ENCODE assay signal across 8 cellular contexts in the genomic region with DNA sequence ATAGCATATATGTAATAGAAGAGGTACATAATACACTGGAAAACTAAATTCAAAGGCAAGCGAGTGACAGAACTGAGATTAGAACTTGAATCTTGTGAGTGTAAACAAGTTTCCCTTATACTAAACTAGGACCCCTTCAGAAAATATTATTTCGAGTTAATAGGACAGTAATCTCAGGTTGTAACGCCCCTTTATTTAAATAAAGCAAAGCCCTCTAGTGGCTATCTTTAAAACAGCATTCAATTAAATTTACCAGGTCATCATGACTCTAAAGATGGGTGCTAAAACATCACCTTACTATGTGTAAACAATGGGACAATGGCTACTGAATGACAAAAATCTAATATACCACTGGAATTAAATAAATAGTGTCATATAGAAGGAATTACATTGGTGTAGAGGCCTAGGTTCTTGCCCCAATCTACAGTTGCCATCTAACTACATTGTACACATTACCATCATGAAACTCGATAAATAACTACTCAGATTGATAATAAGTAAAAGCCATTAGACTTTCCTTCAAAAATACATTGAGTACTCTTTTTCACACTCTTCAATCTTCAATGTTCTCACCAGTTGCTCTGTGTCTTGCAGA.
DNase-seq lines count a peak whose midpoint lies in the region; ATAC-seq and TF ChIP-seq lines count a peak whose summit lies in the region.

No MANE protein-coding gene starts in this region.

- H3K27me3 ChIP-seq in Loucy (ENCODE audit: insufficient read depth, low read length, poor library complexity, severe bottlenecking), result no peaks in the 10 kb centered on the region
- no peaks in the 10 kb centered on the region for H3K27me3 ChIP-seq in colonic mucosa

- peak; percentile 71 for TF ChIP-seq CTCF in Loucy (conservative IDR thresholded peaks at IDR 0.05; ENCODE audit: low read length)
- peak; percentile 66 for TF ChIP-seq CTCF in colonic mucosa (IDR thresholded peaks at IDR 0.05)

- H3K4me3 ChIP-seq in Loucy (ENCODE audit: low read length, poor library complexity, severe bottlenecking) (no peak overlapping the region), colonic mucosa (no peak overlapping the region)

- intact Hi-C loops in colonic mucosa (cut with DNase I), result no loop called here

- H3K9me3 ChIP-seq in Loucy (ENCODE audit: insufficient read depth, low read depth, low read length) (no peaks in the 10 kb centered on the region), colonic mucosa (no peaks in the 10 kb centered on the region)

- no peaks in the 10 kb centered on the region for H3K79me2 ChIP-seq in Loucy (ENCODE audit: insufficient read depth, low read length)

- H3K27ac ChIP-seq in colonic mucosa, result no peak overlapping the region

- no peaks in the 10 kb centered on the region for H3K36me3 Mint-ChIP-seq in activated naive CD4-positive, alpha-beta T cell treated with anti-CD3 and anti-CD28 coated beads, Interleukin-2, amount 50 U/mL, for 72 hours

- H3K27ac Mint-ChIP-seq in activated naive CD4-positive, alpha-beta T cell treated with anti-CD3 and anti-CD28 coated beads, Interleukin-2, amount 50 U/mL, for 72 hours, result no peak overlapping the region

- no peak overlapping the region for H3K4me2 ChIP-seq in Loucy (ENCODE audit: low read depth, low read length, poor library complexity, severe bottlenecking)

- peaks cover 0 to 3% of the 10 kb centered on the region in 2 donors for H3K9me3 Mint-ChIP-seq in activated naive CD4-positive, alpha-beta T cell treated with anti-CD3 and anti-CD28 coated beads, Interleukin-2, amount 50 U/mL, for 72 hours

- H2AFZ ChIP-seq in Loucy (ENCODE audit: low read length), result no peak overlapping the region

- DNase-seq in NCI-H510A treated with DMSO at 0.1 percent for 48 hours (lab: John Stamatoyannopoulos, UW) (peak; percentile 23), NCI-H510A (lab: John Stamatoyannopoulos, UW) (no peak), colonic mucosa (no peak), superior temporal gyrus (ENCODE audit: extremely low spot score) (peak; percentile 46)
- DNase-seq in activated naive CD4-positive, alpha-beta T cell treated with anti-CD3 and anti-CD28 coated beads, Interleukin-2, amount 50 U/mL, for 72 hours (ENCODE audit: low spot score in 2 of 2), result no peak
- DNase-seq in activated naive CD4-positive, alpha-beta T cell treated with anti-CD3 and anti-CD28 coated beads, Interleukin-2, amount 50 U/mL, for 16 hours, result no peak

- no peak for ATAC-seq in activated naive CD4-positive, alpha-beta T cell treated with anti-CD3 and anti-CD28 coated beads, Interleukin-2, amount 50 U/mL, for 72 hours
- ATAC-seq in GM21619 (IDR thresholded peaks at IDR 0.05; ENCODE audit: unreplicated experiment), result no peak

- H3K4me1 ChIP-seq in Loucy (ENCODE audit: insufficient read depth, low read length, poor library complexity, severe bottlenecking), result no peaks in the 10 kb centered on the region
- no peaks in the 10 kb centered on the region for H3K4me1 ChIP-seq in colonic mucosa

- H3K9me2 ChIP-seq in Loucy (replicated peaks; ENCODE audit: low read depth, low read length), result no peaks in the 10 kb centered on the region

- no peaks in the 10 kb centered on the region for H4K20me1 ChIP-seq in Loucy (ENCODE audit: insufficient read depth, low read length, poor library complexity, severe bottlenecking)

- H3K36me3 ChIP-seq in Loucy (ENCODE audit: insufficient read depth, low read length) (no peaks in the 10 kb centered on the region), colonic mucosa (no peaks in the 10 kb centered on the region)

- H3F3A ChIP-seq in Loucy (ENCODE audit: low read depth), result no peaks in the 10 kb centered on the region

- H3K9ac ChIP-seq in Loucy (ENCODE audit: low read depth, low read length, poor library complexity, severe bottlenecking) (no peak overlapping the region), colonic mucosa (ENCODE audit: low read depth in 2 of 2, low read length in 2 of 2) (no peak overlapping the region)

Comparison
In these comparisons a context has a peak if more than half of its experiments do, and no peak if none do; other contexts are left out.
1. DNase-seq: peak in NCI-H510A treated with DMSO at 0.1 percent for 48 hours (single experiment) and superior temporal gyrus (single experiment); none in NCI-H510A (single experiment), colonic mucosa (single experiment), activated naive CD4-positive, alpha-beta T cell treated with anti-CD3 and anti-CD28 coated beads, Interleukin-2, amount 50 U/mL, for 72 hours (0 of 2) and activated naive CD4-positive, alpha-beta T cell treated with anti-CD3 and anti-CD28 coated beads, Interleukin-2, amount 50 U/mL, for 16 hours (single experiment).